8 cellular contexts compared by ENCODE assay signal in genomic region chrX:24242649-24243556, GRCh38.
A peak's percentile ranks its signal among the peaks of the same experiment; 100 is the strongest.
DNase-seq lines count a peak whose midpoint lies in the region; ATAC-seq and TF ChIP-seq lines count a peak whose summit lies in the region.

No MANE protein-coding gene starts in this region.

- H3K27ac ChIP-seq in heart right ventricle, result peak overlapping the region in 2 of 10 donors; percentile 6 to 47

- H3K36me3 ChIP-seq in heart right ventricle, result no peaks in the 10 kb centered on the region

- H3K4me1 ChIP-seq in heart right ventricle, result peaks cover 0 to 5% (median 0%) of the 10 kb centered on the region in 9 donors

- no peak overlapping the region for H3K4me3 ChIP-seq in heart right ventricle

- DNase-seq in NOMO-1 treated with DMSO at 0.1 percent for 48 hours (lab: John Stamatoyannopoulos, UW; ENCODE audit: unreplicated experiment) (peak; percentile 46), heart right ventricle (peak; percentile 18 to 61), activated gamma-delta T cell treated with Interleukin-2 at 50 U/mL for 16 hours (no peak), HEK293T (ENCODE audit: extremely low spot score) (no peak), NCI-H146 (lab: John Stamatoyannopoulos, UW) (no peak)
- DNase-seq in effector CD8-positive, alpha-beta T cell (lab: John Stamatoyannopoulos, UW), result no peak

- POLR2A ChIA-PET in HEK293T (lab: Yijun Ruan, JAX), result no interaction called here

- no peak for TF ChIP-seq CTCF in heart right ventricle (IDR thresholded peaks at IDR 0.05)

- H3K27me3 ChIP-seq in heart right ventricle, result peaks cover 0 to 69% (median 0%) of the 10 kb centered on the region in 7 donors

- no peaks in the 10 kb centered on the region for H3K9me3 ChIP-seq in heart right ventricle

- CTCF ChIA-PET in HEK293T (lab: Yijun Ruan, JAX), result interaction anchor here (0.5 to 1.0 kb wide), 5 partner anchors 9 to 286 kb away, joined by 3 to 10 read pairs (median 4); no protein-coding TSS in a partner anchor

- WGBS in heart right ventricle, 2 donors, result 39 to 52% methylated on average over 13 of the region's 13 CpGs

- ATAC-seq in GM18508 (IDR thresholded peaks at IDR 0.05; ENCODE audit: insufficient read depth, unreplicated experiment) (peak; percentile 95), HG02610 (IDR thresholded peaks at IDR 0.05; ENCODE audit: unreplicated experiment) (peak; percentile 88), heart right ventricle (peak; percentile 49 to 91 (median 80))

- intact Hi-C loops in heart right ventricle (cut with DNase I), result loop anchor here in 9 of 10 donors (2.0 to 10.0 kb wide), 3 partner anchors 158 to 162 kb away; no protein-coding TSS in a partner anchor

TF ChIP-seq in HEK293T, 16 proteins besides CTCF, POLR2A, EP300 and RAD21:
- TF ChIP-seq SP1 (IDR thresholded peaks at IDR 0.05) (no peak), PKNOX1 (IDR thresholded peaks at IDR 0.05) (no peak), SUZ12 (IDR thresholded peaks at IDR 0.05) (no peak), FOXK2 (IDR thresholded peaks at IDR 0.05) (no peak), CTBP1 (IDR thresholded peaks at IDR 0.05; ENCODE audit: borderline replicate concordance) (no peak), FOXA1 (IDR thresholded peaks at IDR 0.05) (no peak)

Comparison
In these comparisons a context has a peak if more than half of its experiments do, and no peak if none do; other contexts are left out.
1. DNase-seq: peak in NOMO-1 treated with DMSO at 0.1 percent for 48 hours (single experiment) and heart right ventricle (2 of 2); none in effector CD8-positive, alpha-beta T cell (single experiment), activated gamma-delta T cell treated with Interleukin-2 at 50 U/mL for 16 hours (single experiment), HEK293T (single experiment) and NCI-H146 (single experiment).
2. Peak in every context shown above with its lines, with median percentiles within 50 percentile points of each other: ATAC-seq.